In genomic region chr12:23895792-23896218, GRCh38 we compare ENCODE assay signal across 12 cellular contexts. TPM values are rescaled to one million over a fixed set of nuclear protein-coding genes. Genes with fewer than 3 reads are reported as not detected.
DNase-seq lines count a peak whose midpoint lies in the region; ATAC-seq, FAIRE-seq and TF ChIP-seq lines count a peak whose summit lies in the region.
"Had no signal": no experiment of that assay in that cellular context is flagged by ENCODE, and none has a peak within 500 bp of the region (broad histone marks: within the 10 kb centered on the region; RNA-seq: fewer than 3 reads in every experiment).

No MANE protein-coding gene starts in this region.

- H3K4me3 ChIP-seq in transverse colon = no peak overlapping the region
- H3K4me3 ChIP-seq in small intestine (ENCODE audit: low read depth in 1 of 2, low read length in 2 of 2) = no peak overlapping the region
- H3K4me3 ChIP-seq: gastroesophageal sphincter had no signal

- H3K27ac ChIP-seq in angular gyrus (ENCODE audit: low read depth, low read length) (peak overlapping the region; percentile 55), transverse colon (no peak overlapping the region), small intestine (ENCODE audit: low read depth in 1 of 2, low read length in 1 of 2) (no peak overlapping the region)
- H3K27ac ChIP-seq: gastroesophageal sphincter had no signal

- DNase-seq in DMS153 (lab: John Stamatoyannopoulos, UW) = peak; percentile 86
- DNase-seq in NCI-H1930 (lab: John Stamatoyannopoulos, UW) = peak; percentile 86 to 95
- peak; percentile 45 for DNase-seq in iPS-NIHi11 (ENCODE audit: low spot score)
- no peak for DNase-seq in transverse colon
- DNase-seq in SHP77 (lab: John Stamatoyannopoulos, UW) = no peak
- no peak for DNase-seq in small intestine
- DNase-seq: cerebellar nuclear complex; stimulated activated CD8-positive, alpha-beta memory T cell treated with anti-CD3 and anti-CD28 coated beads, Interleukin-4, amount 100 ng/mL, for 48 hours had no signal

- TF ChIP-seq CTCF in transverse colon (IDR thresholded peaks at IDR 0.05) = no peak

- in situ Hi-C loops in transverse colon (cut with MboI; ENCODE audit: low pct_ligation_motif_present in 1 of 4, low pct_unique_long_range_greater_than_20kb in 1 of 4, low sequenced_read_pairs in 3 of 4) = no loop called here

- no peaks in the 10 kb centered on the region for H3K4me1 ChIP-seq in transverse colon
- H3K4me1 ChIP-seq in small intestine (ENCODE audit: control insufficient read depth in 2 of 2, insufficient read depth in 1 of 2, low read depth in 1 of 2, low read length in 1 of 2) = no peaks in the 10 kb centered on the region
- H3K4me1 ChIP-seq: gastroesophageal sphincter had no signal

- intact Hi-C loops in transverse colon (cut with DNase I; ENCODE audit: low total_unique reads) = loop anchor here (5.0 kb wide), 1 partner anchor 1031 kb away; no protein-coding TSS in a partner anchor

- H3K36me3 ChIP-seq in transverse colon (no peaks in the 10 kb centered on the region), small intestine (ENCODE audit: control insufficient read depth in 2 of 2, insufficient read depth in 2 of 2, low read length in 2 of 2) (no peaks in the 10 kb centered on the region)

- TF ChIP-seq POLR2A in transverse colon (IDR thresholded peaks at IDR 0.05) = no peak

- no peak for TF ChIP-seq EP300 in transverse colon (IDR thresholded peaks at IDR 0.05; ENCODE audit: low read depth)

- ATAC-seq in GM19463 (IDR thresholded peaks at IDR 0.05; ENCODE audit: unreplicated experiment) = no peak
- ATAC-seq: gastroesophageal sphincter, Right ventricle myocardium inferior had no signal

- 73 to 87% methylated on average over 5 of the region's 5 CpGs for WGBS in transverse colon (ENCODE audit: low coverage in 1 of 2), 2 donors
- WGBS in small intestine, 3 donors = 53 to 56% (median 54%) methylated on average over 5 of the region's 5 CpGs

- no peaks in the 10 kb centered on the region for H3K27me3 ChIP-seq in transverse colon
- no peaks in the 10 kb centered on the region for H3K27me3 ChIP-seq in small intestine (ENCODE audit: control insufficient read depth in 2 of 2, insufficient read depth in 2 of 2, low read length in 2 of 2)
- H3K27me3 ChIP-seq: gastroesophageal sphincter had no signal

- H3K9me3 ChIP-seq in transverse colon (no peaks in the 10 kb centered on the region), small intestine (ENCODE audit: control insufficient read depth, low read depth) (no peaks in the 10 kb centered on the region)
- H3K9me3 ChIP-seq: gastroesophageal sphincter had no signal

- no peak for FAIRE-seq in small intestine (lab: Jason Lieb, UNC)

RNA-seq across cellular contexts. Expression of gene SOX5, which starts 53.7 kb away (rescaled TPM):
- 1 to 10 TPM in 3 of 4 donors, under 1 TPM in 1; 1.00 to 9.8 (median 3.2) TPM for total RNA-seq in transverse colon
- polyA plus RNA-seq in small intestine = 1 to 10 TPM in 1 of 3 donors, under 1 TPM in 1, not detected in 1; 0.81 to 1.3 TPM

Comparison
In these comparisons a context has a peak if more than half of its experiments do, and no peak if none do; other contexts are left out.
1. DNase-seq: peak in DMS153 (single experiment), NCI-H1930 (2 of 2) and iPS-NIHi11 (single experiment); none in transverse colon (single experiment), SHP77 (0 of 2) and small intestine (single experiment).